In genomic region chr5:134944630-134945029, GRCh38 we compare ENCODE assay signal across 27 cellular contexts. TPM values are rescaled to one million over a fixed set of nuclear protein-coding genes. Genes with fewer than 3 reads are reported as not detected.
DNase-seq lines count a peak whose midpoint lies in the region; ATAC-seq and TF ChIP-seq lines count a peak whose summit lies in the region.
"Had no signal": no experiment of that assay in that cellular context is flagged by ENCODE, and none has a peak within 500 bp of the region (broad histone marks: within the 10 kb centered on the region; RNA-seq: fewer than 3 reads in every experiment).

No MANE protein-coding gene starts in this region.

- ATAC-seq in left colon, result peak; percentile 56
- no peak for ATAC-seq in HG02798 (IDR thresholded peaks at IDR 0.05; ENCODE audit: poor library complexity, unreplicated experiment)
- no peak for ATAC-seq in HG03565 (IDR thresholded peaks at IDR 0.05; ENCODE audit: unreplicated experiment)
- ATAC-seq in natural killer cell, result no peak
- ATAC-seq: CD8-positive, alpha-beta T cell had no signal

- no peak overlapping the region for H3K27ac Mint-ChIP-seq in natural killer cell
- H3K27ac Mint-ChIP-seq: activated naive CD4-positive, alpha-beta T cell treated with anti-CD3 and anti-CD28 coated beads, Interleukin-2, amount 50 U/mL, for 24 hours; activated T-helper 2 cell treated with anti-CD3 and anti-CD28 coated beads, Interferon-gamma antibody, Interleukin-2, Interleukin-4, amounts not matched to agents 10 μg/mL and 5 μg/mL and 100 μg/mL, durations not matched to agents 14 hours and 24 hours and 36 hours had no signal

- no peaks in the 10 kb centered on the region for H3K9me3 Mint-ChIP-seq in natural killer cell
- H3K9me3 Mint-ChIP-seq: activated naive CD4-positive, alpha-beta T cell treated with anti-CD3 and anti-CD28 coated beads, Interleukin-2, amount 50 U/mL, for 24 hours; activated T-helper 2 cell treated with anti-CD3 and anti-CD28 coated beads, Interferon-gamma antibody, Interleukin-2, Interleukin-4, amounts not matched to agents 10 μg/mL and 5 μg/mL and 100 μg/mL, durations not matched to agents 14 hours and 24 hours and 36 hours; CD8-positive, alpha-beta T cell had no signal

- intact Hi-C loops in left colon (cut with DNase I, micrococcal nuclease), result no loop called here
- intact Hi-C loops in natural killer cell (cut with micrococcal nuclease), result no loop called here

- DNase-seq in AG09319 (ENCODE audit: extremely low read depth, low read depth) (peak; percentile 49), MV-4-11 (lab: John Stamatoyannopoulos, UW) (peak; percentile 6), left colon (no peak), natural killer cell (no peak)
- DNase-seq: activated CD4-positive, alpha-beta T cell treated with anti-CD3 and anti-CD28 coated beads for 4 hours; activated CD8-positive, alpha-beta memory T cell treated with anti-CD3 and anti-CD28 coated beads for 24 hours; activated T-cell treated with anti-CD3 and anti-CD28 coated beads for 4 hours; BE2C; CD8-positive, alpha-beta T cell; islet precursor cell; left ventricle myocardium inferior; mesenchymal stem cell; NCI-H1048; NCI-H1694 treated with DMSO at 0.1 percent for 48 hours; NCI-H446 treated with DMSO at 0.1 percent for 48 hours; NCI-H774; stimulated activated naive CD4-positive, alpha-beta T cell; WERI-Rb-1 had no signal

- no peaks in the 10 kb centered on the region for H3K36me3 Mint-ChIP-seq in natural killer cell

- no peaks in the 10 kb centered on the region for H3K4me1 Mint-ChIP-seq in natural killer cell
- H3K4me1 Mint-ChIP-seq: activated naive CD4-positive, alpha-beta T cell treated with anti-CD3 and anti-CD28 coated beads, Interleukin-2, amount 50 U/mL, for 24 hours had no signal

- H3K4me3 Mint-ChIP-seq in natural killer cell, result no peak overlapping the region
- H3K4me3 Mint-ChIP-seq: activated naive CD4-positive, alpha-beta T cell treated with anti-CD3 and anti-CD28 coated beads, Interleukin-2, amount 50 U/mL, for 24 hours; CD8-positive, alpha-beta T cell had no signal

- TF ChIP-seq CTCF in AG09319 (IDR thresholded peaks at IDR 0.05; ENCODE audit: low read depth, low read length) (no peak), VCaP (conservative IDR thresholded peaks at IDR 0.05) (no peak), natural killer cell (IDR thresholded peaks at IDR 0.05) (no peak)

- peak overlapping the region; percentile 86 for H3K27ac ChIP-seq in VCaP
- H3K27ac ChIP-seq: left ventricle myocardium inferior, right atrium auricular region, WERI-Rb-1 had no signal

- no peaks in the 10 kb centered on the region for H3K27me3 Mint-ChIP-seq in natural killer cell (ENCODE audit: low read depth in 2 of 2)
- H3K27me3 Mint-ChIP-seq: activated naive CD4-positive, alpha-beta T cell treated with anti-CD3 and anti-CD28 coated beads, Interleukin-2, amount 50 U/mL, for 24 hours had no signal

RNA-seq across cellular contexts. Expression of gene CATSPER3, which starts 23.1 kb away (rescaled TPM):
- 1 to 10 TPM in 1 of 2 donors, under 1 TPM in 1; 0.70 to 1.1 TPM for total RNA-seq in left colon
- total RNA-seq in natural killer cell, result under 1 TPM; 0.31 to 0.79 (median 0.55) TPM
- total RNA-seq: H4, smooth muscle cell, urinary bladder had no signal

RNA-seq across cellular contexts. Expression of gene PCBD2, which starts 39.7 kb away (rescaled TPM):
- total RNA-seq in left colon, result 10 to 100 TPM; 14.6 to 17.6 TPM
- total RNA-seq in natural killer cell, result 10 to 100 TPM in 1 of 3 donors, 1 to 10 TPM in 2; 7.6 to 11.5 (median 7.7) TPM

Comparison
In these comparisons a context has a peak if more than half of its experiments do, and no peak if none do; other contexts are left out.
1. DNase-seq: peak in AG09319 (single experiment) and MV-4-11 (single experiment); none in left colon (0 of 2) and natural killer cell (single experiment).